In genomic region chr10:90960355-90960814, GRCh38 we compare ENCODE assay signal across 8 cellular contexts. TPM values are rescaled to one million over a fixed set of nuclear protein-coding genes. Genes with fewer than 3 reads are reported as not detected.
DNase-seq lines count a peak whose midpoint lies in the region; ATAC-seq and TF ChIP-seq lines count a peak whose summit lies in the region.

No MANE protein-coding gene starts in this region.

- H3K27ac ChIP-seq in colonic mucosa, result no peak overlapping the region
- H3K27ac ChIP-seq in neural progenitor cell, result no peak overlapping the region

- H3K9ac ChIP-seq in colonic mucosa (ENCODE audit: low read depth in 2 of 2, low read length in 2 of 2) (no peak overlapping the region), neural progenitor cell (no peak overlapping the region)

- H3K27me3 ChIP-seq in colonic mucosa, result no peaks in the 10 kb centered on the region
- H3K27me3 ChIP-seq in neural progenitor cell, result no peaks in the 10 kb centered on the region
- no peaks in the 10 kb centered on the region for H3K27me3 ChIP-seq in Caco-2 (replicated peaks; ENCODE audit: control insufficient read depth, insufficient read depth, low read length)

- H3F3A ChIP-seq in neural progenitor cell (ENCODE audit: low read depth), result no peaks in the 10 kb centered on the region

- TF ChIP-seq CTCF in GM12865 (IDR thresholded peaks at IDR 0.05; ENCODE audit: insufficient read depth, low read depth, low read length, missing control alignments) (no peak), colonic mucosa (IDR thresholded peaks at IDR 0.05) (no peak), neural progenitor cell (IDR thresholded peaks at IDR 0.05) (no peak), Caco-2 (IDR thresholded peaks at IDR 0.05; ENCODE audit: insufficient read depth in 1 of 2, low read depth in 1 of 2, low read length in 1 of 2, severe bottlenecking in 1 of 2, unreplicated experiment in 1 of 2) (no peak)

- H3K36me3 Mint-ChIP-seq in neural progenitor cell (no peaks in the 10 kb centered on the region), Caco-2 (ENCODE audit: insufficient read depth, unreplicated experiment) (no peaks in the 10 kb centered on the region)

- CTCF ChIA-PET in HEK293T (lab: Yijun Ruan, JAX), result no interaction called here
- CTCF ChIA-PET in Caco-2 (lab: Charles Lee), result interaction anchor here (1.1 kb wide), 1 partner anchor 29 kb away, joined by 3 read pairs; no protein-coding TSS in a partner anchor

- ATAC-seq in HG02610 (IDR thresholded peaks at IDR 0.05; ENCODE audit: unreplicated experiment), result peak; percentile 92

- BruUV-seq in Caco-2 (replicated peaks; lab: Mats Ljungman, UMichigan), result no TSS peak

- H3K36me3 ChIP-seq in colonic mucosa (no peaks in the 10 kb centered on the region), neural progenitor cell (no peaks in the 10 kb centered on the region), Caco-2 (ENCODE audit: control insufficient read depth, insufficient read depth, low read length) (no peaks in the 10 kb centered on the region)

- H3K9me3 ChIP-seq in colonic mucosa (no peaks in the 10 kb centered on the region), neural progenitor cell (ENCODE audit: low read depth) (no peaks in the 10 kb centered on the region), Caco-2 (no peaks in the 10 kb centered on the region)

- POLR2A ChIA-PET in HEK293T (lab: Yijun Ruan, JAX) (no interaction called here), Caco-2 (lab: Charles Lee) (interaction anchor here (0.6 to 1.1 kb wide), 2 partner anchors 10 to 30 kb away, joined by 3 to 4 read pairs; no protein-coding TSS in a partner anchor)

- H3K4me3 Mint-ChIP-seq in neural progenitor cell (no peak overlapping the region), Caco-2 (ENCODE audit: unreplicated experiment) (no peak overlapping the region)

- DNase-seq in GM12865 (ENCODE audit: low read depth) (peak; percentile 45), T1000 (lab: John Stamatoyannopoulos, UW) (peak; percentile 43), kidney tubule cell (ENCODE audit: low spot score) (peak; percentile 89), colonic mucosa (no peak), HEK293T (ENCODE audit: extremely low spot score) (no peak), neural progenitor cell (ENCODE audit: low spot score) (no peak), Caco-2 (no peak)

- no peaks in the 10 kb centered on the region for H3K4me1 ChIP-seq in colonic mucosa
- no peaks in the 10 kb centered on the region for H3K4me1 ChIP-seq in neural progenitor cell
- H3K4me1 ChIP-seq in Caco-2, result peaks cover 11% of the 10 kb centered on the region

- intact Hi-C loops in colonic mucosa (cut with DNase I), result no loop called here
- intact Hi-C loops in Caco-2 (cut with micrococcal nuclease; ENCODE audit: unreplicated experiment), result no loop called here

- no peak overlapping the region for H2AFZ ChIP-seq in neural progenitor cell (replicated peaks)

- no peak overlapping the region for H3K4me3 ChIP-seq in GM12865 (ENCODE audit: low read depth, low read length)
- H3K4me3 ChIP-seq in colonic mucosa, result no peak overlapping the region
- no peak overlapping the region for H3K4me3 ChIP-seq in neural progenitor cell
- no peak overlapping the region for H3K4me3 ChIP-seq in Caco-2 (ENCODE audit: low read depth, low read length)

- H4K20me1 ChIP-seq in neural progenitor cell (ENCODE audit: low read depth), result no peaks in the 10 kb centered on the region

- H3K9me3 Mint-ChIP-seq in neural progenitor cell (no peaks in the 10 kb centered on the region), Caco-2 (ENCODE audit: unreplicated experiment) (no peaks in the 10 kb centered on the region)

- no peaks in the 10 kb centered on the region for H3K79me2 ChIP-seq in neural progenitor cell (ENCODE audit: low read depth)

- H3K27me3 Mint-ChIP-seq in neural progenitor cell (ENCODE audit: insufficient read depth, low read depth) (peaks cover 3% of the 10 kb centered on the region), Caco-2 (ENCODE audit: insufficient read depth, unreplicated experiment) (no peaks in the 10 kb centered on the region)

- H3K27ac Mint-ChIP-seq in neural progenitor cell (no peak overlapping the region), Caco-2 (ENCODE audit: unreplicated experiment) (no peak overlapping the region)

- H3K4me1 Mint-ChIP-seq in neural progenitor cell, result no peaks in the 10 kb centered on the region
- H3K4me1 Mint-ChIP-seq in Caco-2 (ENCODE audit: low read depth, unreplicated experiment), result peaks cover 8% of the 10 kb centered on the region

- no peak overlapping the region for H3K4me2 ChIP-seq in neural progenitor cell

TF ChIP-seq in HEK293T, 16 proteins besides CTCF, POLR2A, EP300 and RAD21:
- TF ChIP-seq HDGF (IDR thresholded peaks at IDR 0.05; ENCODE audit: borderline replicate concordance) (no peak), ARNT (IDR thresholded peaks at IDR 0.05) (no peak), LEF1 (IDR thresholded peaks at IDR 0.05; ENCODE audit: borderline replicate concordance) (no peak), BHLHE40 (IDR thresholded peaks at IDR 0.05; ENCODE audit: borderline replicate concordance) (no peak), TARDBP (IDR thresholded peaks at IDR 0.05) (no peak), SP1 (IDR thresholded peaks at IDR 0.05) (no peak), FOXA1 (IDR thresholded peaks at IDR 0.05) (no peak), ZNF384 (IDR thresholded peaks at IDR 0.05) (no peak), PKNOX1 (IDR thresholded peaks at IDR 0.05) (no peak), CTBP1 (IDR thresholded peaks at IDR 0.05; ENCODE audit: borderline replicate concordance) (no peak), FOXM1 (IDR thresholded peaks at IDR 0.05; ENCODE audit: borderline replicate concordance) (no peak), NFRKB (IDR thresholded peaks at IDR 0.05) (no peak), ELF4 (IDR thresholded peaks at IDR 0.05) (no peak), FOXK2 (IDR thresholded peaks at IDR 0.05) (no peak)

RNA-seq across cellular contexts. Expression of gene ANKRD1, which starts 39.5 kb away (rescaled TPM):
- total RNA-seq in colonic mucosa, result under 1 TPM in 1 of 2 donors, not detected in 1; 0.32 TPM
- 0.09 and 1.2 TPM in 2 replicates for total RNA-seq in neural progenitor cell (ENCODE audit: low replicate concordance)
- total RNA-seq in Caco-2 (2022), result 75.7 and 97.4 TPM in 2 replicates

Comparison
In these comparisons a context has a peak if more than half of its experiments do, and no peak if none do; other contexts are left out.
1. DNase-seq: peak in GM12865 (single experiment), T1000 (single experiment) and kidney tubule cell (single experiment); none in colonic mucosa (single experiment), HEK293T (single experiment), neural progenitor cell (single experiment) and Caco-2 (0 of 2).
2. RNA of gene ANKRD1, which starts 39.5 kb away (total RNA-seq): 75.7 to 97.4 TPM in Caco-2; 0.09 to 1.2 TPM in neural progenitor cell and 0.32 TPM in colonic mucosa; every median in the first group is over 10 times any median in the second.